In genomic region chrX:71515039-71515398, GRCh38 we compare ENCODE assay signal across 1 cellular context.
TF ChIP-seq lines count a peak whose summit lies in the region.

No MANE protein-coding gene starts in this region.

TF ChIP-seq in SK-N-SH, 30 proteins besides CTCF, POLR2A, EP300 and RAD21 (continued from another document):
- TF ChIP-seq REST (IDR thresholded peaks at IDR 0.05; ENCODE audit: low read depth, low read length): no peak
- TF ChIP-seq TEAD4 (IDR thresholded peaks at IDR 0.05; ENCODE audit: borderline replicate concordance, insufficient read depth): no peak
- no peak for TF ChIP-seq GABPA (IDR thresholded peaks at IDR 0.05; ENCODE audit: low read depth)
